ENCODE assay signal across 23 cellular contexts in genomic region chr19:55270172-55270942, GRCh38. TPM values are rescaled to one million over a fixed set of nuclear protein-coding genes. Genes with fewer than 3 reads are reported as not detected.
DNase-seq lines count a peak whose midpoint lies in the region; ATAC-seq and TF ChIP-seq lines count a peak whose summit lies in the region.
"Had no signal": no experiment of that assay in that cellular context is flagged by ENCODE, and none has a peak within 500 bp of the region (broad histone marks: within the 10 kb centered on the region; RNA-seq: fewer than 3 reads in every experiment).

No MANE protein-coding gene starts in this region.

- H2AK5ac ChIP-seq in IMR-90 (ENCODE audit: low read depth, low read length): no peak overlapping the region

- H3K56ac ChIP-seq in IMR-90 (ENCODE audit: extremely low read depth, insufficient read depth, low read length): no peak overlapping the region; the same call in 1 of the 2 replicates

- peaks cover 9% of the 10 kb centered on the region; the same call in 1 of the 2 replicates for H3K9me1 ChIP-seq in IMR-90 (ENCODE audit: insufficient read depth, low read length)

- H3K9me3 Mint-ChIP-seq in nephron: peaks cover 9% of the 10 kb centered on the region

- BruUV-seq in IMR-90 (replicated peaks; lab: Mats Ljungman, UMichigan): no TSS peak

- no peak overlapping the region for H3K4ac ChIP-seq in IMR-90 (ENCODE audit: low read depth, low read length)

- no peak overlapping the region for H3K4me2 ChIP-seq in IMR-90 (ENCODE audit: low read depth, low read length)

- H3K27me3 ChIP-seq in IMR-90 (ENCODE audit: control insufficient read depth, insufficient read depth, low read length) (no peaks in the 10 kb centered on the region), sigmoid colon (no peaks in the 10 kb centered on the region)
- H3K27me3 ChIP-seq: spleen, tibial artery had no signal

- no peak overlapping the region for H2BK20ac ChIP-seq in IMR-90 (ENCODE audit: low read depth, low read length)

- no peaks in the 10 kb centered on the region for H3K4me1 ChIP-seq in IMR-90 (ENCODE audit: control insufficient read depth, insufficient read depth, low read length)
- H3K4me1 ChIP-seq in sigmoid colon: no peaks in the 10 kb centered on the region
- H3K4me1 ChIP-seq: tibial artery had no signal

- no peak overlapping the region for H4K8ac ChIP-seq in IMR-90 (ENCODE audit: low read depth in 2 of 2, low read length in 2 of 2)

- TF ChIP-seq POLR2A in IMR-90 (IDR thresholded peaks at IDR 0.05; ENCODE audit: low read depth, low read length) (no peak), sigmoid colon (IDR thresholded peaks at IDR 0.05) (no peak)

- no peak overlapping the region for H2AFZ ChIP-seq in IMR-90 (replicated peaks; ENCODE audit: low read length, poor library complexity)

- H3K27me3 Mint-ChIP-seq in nephron (ENCODE audit: low read depth): peaks cover 5% of the 10 kb centered on the region
- H3K27me3 Mint-ChIP-seq: activated T-helper 17 cell treated with anti-CD3 and anti-CD28 coated beads, Interleukin-2, amount 50 U/mL, for 72 hours; CD4-positive, CD25-positive, alpha-beta regulatory T cell; stimulated activated naive CD8-positive, alpha-beta T cell treated with anti-CD3 and anti-CD28 coated beads, Interleukin-15, Interleukin-2, amounts not matched to agents 100 ng/mL and 50 ng/mL, for 24 hours had no signal

- TF ChIP-seq RAD21 in IMR-90 (IDR thresholded peaks at IDR 0.05; ENCODE audit: low read length): no peak

- H3K36me3 Mint-ChIP-seq in nephron (ENCODE audit: low read depth): peaks cover 48% of the 10 kb centered on the region

- dilution Hi-C loops in IMR-90 (cut with HindIII; ENCODE audit: low sequenced_read_pairs, unreplicated experiment): no loop called here

- peaks cover 31% of the 10 kb centered on the region for H3K36me3 ChIP-seq in IMR-90 (ENCODE audit: control insufficient read depth, insufficient read depth, low read length)
- peaks cover 0 to 61% (median 9%) of the 10 kb centered on the region in 4 donors for H3K36me3 ChIP-seq in sigmoid colon

- peak overlapping the region; percentile 79 for H2BK5ac ChIP-seq in IMR-90 (ENCODE audit: low read depth, low read length, poor library complexity, severe bottlenecking)

- H3K4me3 Mint-ChIP-seq in nephron: no peak overlapping the region
- H3K4me3 Mint-ChIP-seq: activated T-helper 17 cell treated with anti-CD3 and anti-CD28 coated beads, Interleukin-2, amount 50 U/mL, for 72 hours; CD4-positive, CD25-positive, alpha-beta regulatory T cell; stimulated activated naive CD8-positive, alpha-beta T cell treated with anti-CD3 and anti-CD28 coated beads, Interleukin-15, Interleukin-2, amounts not matched to agents 100 ng/mL and 50 ng/mL, for 24 hours had no signal

- peaks cover 5 to 30% of the 10 kb centered on the region in 2 experiments for H3K79me1 ChIP-seq in IMR-90 (ENCODE audit: low read depth in 1 of 2, low read length in 2 of 2)

- H3K27ac Mint-ChIP-seq in nephron: peak overlapping the region; percentile 21 to 93 (median 43)
- H3K27ac Mint-ChIP-seq: activated T-helper 17 cell treated with anti-CD3 and anti-CD28 coated beads, Interleukin-2, amount 50 U/mL, for 72 hours; stimulated activated naive CD8-positive, alpha-beta T cell treated with anti-CD3 and anti-CD28 coated beads, Interleukin-15, Interleukin-2, amounts not matched to agents 100 ng/mL and 50 ng/mL, for 24 hours had no signal

- H4K5ac ChIP-seq in IMR-90 (ENCODE audit: low read depth, low read length): no peak overlapping the region

- H3K27ac ChIP-seq in IMR-90 (ENCODE audit: insufficient read depth, low read length) (no peak overlapping the region), sigmoid colon (no peak overlapping the region)
- H3K27ac ChIP-seq: spleen, tibial artery had no signal

- CTCF ChIA-PET in IMR-90 (lab: Yijun Ruan, JAX): no interaction called here

- H3K4me3 ChIP-seq in IMR-90 (ENCODE audit: insufficient read depth, low read depth, low read length) (no peak overlapping the region), choroid plexus epithelial cell (ENCODE audit: low read depth, low read length) (no peak overlapping the region), sigmoid colon (no peak overlapping the region)
- H3K4me3 ChIP-seq: spleen, tibial artery had no signal

- intact Hi-C loops in IMR-90 (cut with micrococcal nuclease) (no loop called here), sigmoid colon (cut with DNase I) (no loop called here)

- 85 to 100% methylated on average over 2 to 8 of the region's 25 CpGs for WGBS in IMR-90 (ENCODE audit: extremely low coverage in 2 of 2, insufficient read length in 1 of 2), 2 experiments
- 95 to 96% methylated on average over 25 of the region's 25 CpGs for WGBS in sigmoid colon, 2 donors

- TF ChIP-seq CTCF in IMR-90 (conservative IDR thresholded peaks at IDR 0.05; ENCODE audit: low read depth, low read length) (no peak), choroid plexus epithelial cell (conservative IDR thresholded peaks at IDR 0.05; ENCODE audit: low read depth, low read length) (no peak), nephron (IDR thresholded peaks at IDR 0.05; ENCODE audit: unreplicated experiment in 3 of 3) (no peak), sigmoid colon (IDR thresholded peaks at IDR 0.05) (no peak)

- no peak overlapping the region for H3K14ac ChIP-seq in IMR-90 (replicated peaks; ENCODE audit: low read depth, low read length)

- H3K9ac ChIP-seq in IMR-90 (ENCODE audit: low read depth, low read length): no peak overlapping the region

- no peak overlapping the region for H2BK120ac ChIP-seq in IMR-90 (ENCODE audit: low read depth, low read length)

- POLR2A ChIA-PET in IMR-90 (lab: Charles Lee; ENCODE audit: unreplicated experiment): interaction anchor here (0.5 kb wide), 1 partner anchor 137 kb away, joined by 4 read pairs; the partner anchor contains the start of gene UBE2S

- H3K23ac ChIP-seq in IMR-90 (ENCODE audit: low read depth, low read length): no peak overlapping the region

- peaks cover 7% of the 10 kb centered on the region for H3K4me1 Mint-ChIP-seq in nephron

- H4K20me1 ChIP-seq in IMR-90 (ENCODE audit: insufficient read depth, low read length): peaks cover 7% of the 10 kb centered on the region; the same call in 1 of the 2 replicates

- H2AK9ac ChIP-seq in IMR-90 (replicated peaks; ENCODE audit: low read depth, low read length, poor library complexity): peak overlapping the region; percentile 88

- in situ Hi-C loops in IMR-90 (cut with MboI; ENCODE audit: low sequenced_read_pairs): no loop called here

- ATAC-seq in IMR-90 (ENCODE audit: low read depth): no peak
- ATAC-seq: activated naive CD4-positive, alpha-beta T cell treated with anti-CD3 and anti-CD28 coated beads, Interleukin-2, amount 50 U/mL, for 72 hours; activated T-helper 17 cell treated with anti-CD3 and anti-CD28 coated beads, Interleukin-2, amount 50 U/mL, for 72 hours had no signal

- H3K18ac ChIP-seq in IMR-90 (ENCODE audit: low read depth, low read length): no peak overlapping the region

- DNase-seq in IMR-90: no peak
- DNase-seq in choroid plexus epithelial cell (ENCODE audit: low read depth): peak; percentile 57
- DNase-seq in hepatic stellate cell (ENCODE audit: low spot score): no peak
- no peak for DNase-seq in NCI-H526 treated with DMSO at 0.1 percent for 48 hours (lab: John Stamatoyannopoulos, UW)
- DNase-seq in sigmoid colon: no peak
- DNase-seq: activated CD4-positive, alpha-beta T cell treated with anti-CD3 and anti-CD28 coated beads for 4 hours; CD4-positive, CD25-positive, alpha-beta regulatory T cell; kidney glomerular epithelial cell; MM.1S; NCI-H1436; NCI-H2107; NCI-H510A treated with DMSO at 0.1 percent for 48 hours; spleen; stimulated activated CD4-positive, alpha-beta T cell treated with anti-CD3 and anti-CD28 coated beads, Interleukin-4, amount 100 ng/mL, for 1 hour had no signal

- TF ChIP-seq EP300 in sigmoid colon (IDR thresholded peaks at IDR 0.05): no peak

- no peak overlapping the region for H4K91ac ChIP-seq in IMR-90 (ENCODE audit: insufficient read depth, low read depth, low read length)

- H3K9me3 ChIP-seq in IMR-90 (ENCODE audit: control insufficient read depth, insufficient read depth, low read length) (no peaks in the 10 kb centered on the region), sigmoid colon (no peaks in the 10 kb centered on the region)
- H3K9me3 ChIP-seq: tibial artery had no signal

- no peak overlapping the region for H2BK15ac ChIP-seq in IMR-90 (ENCODE audit: low read depth, low read length)

TF ChIP-seq in IMR-90, 13 proteins besides CTCF, POLR2A, EP300 and RAD21 (continues in another document):
- no peak for TF ChIP-seq NFE2L2 (IDR thresholded peaks at IDR 0.05; ENCODE audit: low read depth, low read length)

RNA-seq across cellular contexts. Expression of gene HSPBP1, which starts 9.6 kb away (rescaled TPM):
- total RNA-seq in IMR-90 (2012; rRNA removed) (19.7 and 21.0 TPM in 2 replicates), sigmoid colon (10 to 100 TPM; 19.7 to 30.5 (median 23.8) TPM)
- polyA plus RNA-seq in IMR-90 (2012; rRNA removed) (43.2 and 52.5 TPM in 2 replicates), sigmoid colon (10 to 100 TPM; 31.8 to 62.7 (median 32.4) TPM)
- 67.7 and 72.0 TPM in 2 replicates for polyA plus RNA-seq in IMR-90 (2012; cell fraction: cytosol; rRNA removed)
- polyA plus RNA-seq in IMR-90 (2012; cell fraction: nucleus; rRNA removed; ENCODE audit: low replicate concordance): 16.3 and 55.1 TPM in 2 replicates

RNA-seq across cellular contexts. Expression of gene PPP6R1, which starts 11.5 kb away (rescaled TPM):
- total RNA-seq in IMR-90 (2012; rRNA removed): 19.9 and 20.0 TPM in 2 replicates
- 50.1 and 50.2 TPM in 2 replicates for polyA plus RNA-seq in IMR-90 (2012; rRNA removed)
- 36.6 and 48.1 TPM in 2 replicates for polyA plus RNA-seq in IMR-90 (2012; cell fraction: cytosol; rRNA removed)
- polyA plus RNA-seq in IMR-90 (2012; cell fraction: nucleus; rRNA removed; ENCODE audit: low replicate concordance): 85.4 and 121 TPM in 2 replicates
- total RNA-seq in sigmoid colon: 10 to 100 TPM; 17.1 to 46.8 (median 24.9) TPM
- 10 to 100 TPM; 19.8 to 78.1 (median 22.9) TPM for polyA plus RNA-seq in sigmoid colon

RNA-seq across cellular contexts. Expression of gene BRSK1, which starts 13.4 kb away (rescaled TPM):
- total RNA-seq in IMR-90 (2012; rRNA removed): 1.9 and 2.5 TPM in 2 replicates
- 22.3 and 31.1 TPM in 2 replicates for polyA plus RNA-seq in IMR-90 (2012; rRNA removed)
- polyA plus RNA-seq in IMR-90 (2012; cell fraction: cytosol; rRNA removed): 12.9 and 43.9 TPM in 2 replicates
- 101 and 104 TPM in 2 replicates for polyA plus RNA-seq in IMR-90 (2012; cell fraction: nucleus; rRNA removed; ENCODE audit: low replicate concordance)
- total RNA-seq in sigmoid colon: 10 to 100 TPM in 2 of 4 donors, 1 to 10 TPM in 2; 3.9 to 20.6 (median 10.8) TPM
- polyA plus RNA-seq in sigmoid colon: 1 to 10 TPM in 2 of 3 donors, not detected in 1; 2.9 to 4.2 TPM
- polyA plus RNA-seq: CD4-positive, CD25-positive, alpha-beta regulatory T cell had no signal

RNA-seq across cellular contexts. Expression of gene TMEM86B, which starts 41.8 kb away (rescaled TPM):
- total RNA-seq in IMR-90 (2012; rRNA removed): 0.18 and 0.28 TPM in 2 replicates
- 2.4 TPM in 2 replicates for polyA plus RNA-seq in IMR-90 (2012; rRNA removed)
- 1.1 and 1.4 TPM in 2 replicates for polyA plus RNA-seq in IMR-90 (2012; cell fraction: cytosol; rRNA removed)
- polyA plus RNA-seq in IMR-90 (2012; cell fraction: nucleus; rRNA removed; ENCODE audit: low replicate concordance): 13.1 and 45.3 TPM in 2 replicates
- 1 to 10 TPM; 1.1 to 3.6 (median 1.8) TPM for total RNA-seq in sigmoid colon
- 1 to 10 TPM in 2 of 3 donors, under 1 TPM in 1; 0.69 to 7.9 (median 1.8) TPM for polyA plus RNA-seq in sigmoid colon

RNA-seq across cellular contexts. Expression of gene TMEM150B, which starts 54.8 kb away (rescaled TPM):
- total RNA-seq in IMR-90 (2012; rRNA removed) (not detected in 2 replicates), sigmoid colon (1 to 10 TPM in 3 of 4 donors, not detected in 1; 2.4 to 6.1 (median 4.1) TPM)
- polyA plus RNA-seq in IMR-90 (2012; rRNA removed) (not detected in 2 replicates), sigmoid colon (10 to 100 TPM in 2 of 3 donors, 1 to 10 TPM in 1; 8.4 to 18.7 (median 11.8) TPM)
- polyA plus RNA-seq in IMR-90 (2012; cell fraction: cytosol; rRNA removed): not detected in 2 replicates
- polyA plus RNA-seq in IMR-90 (2012; cell fraction: nucleus; rRNA removed; ENCODE audit: low replicate concordance): not detected in 2 replicates
- total RNA-seq: activated naive CD4-positive, alpha-beta T cell treated with anti-CD3 and anti-CD28 coated beads, Interleukin-2, amount 50 U/mL, for 72 hours; G401; lung microvascular endothelial cell; renal cortical epithelial cell; SK-MEL-5 had no signal
- polyA plus RNA-seq: CD4-positive, CD25-positive, alpha-beta regulatory T cell had no signal
